Comparison of ENCODE assay signal across 10 cellular contexts in genomic region chr15:71237456-71238188, GRCh38.
A peak's percentile ranks its signal among the peaks of the same experiment; 100 is the strongest.
DNase-seq lines count a peak whose midpoint lies in the region; ATAC-seq and TF ChIP-seq lines count a peak whose summit lies in the region.
"Had no signal": no experiment of that assay in that cellular context is flagged by ENCODE, and none has a peak within 500 bp of the region (broad histone marks: within the 10 kb centered on the region; RNA-seq: fewer than 3 reads in every experiment).

No MANE protein-coding gene starts in this region.

- H3K23ac ChIP-seq in neuronal stem cell (ENCODE audit: low read depth, low read length, poor library complexity) = no peak overlapping the region

- no peaks in the 10 kb centered on the region for H3K36me3 Mint-ChIP-seq in activated T-cell treated with anti-CD3 and anti-CD28 coated beads, Interleukin-2, amount 50 U/mL, for 72 hours (ENCODE audit: insufficient read depth in 2 of 2)

- no peaks in the 10 kb centered on the region for H3K9me3 ChIP-seq in neuronal stem cell (replicated peaks in 1 of 2; ENCODE audit: control insufficient read depth in 2 of 2, insufficient read depth in 1 of 2, low read depth in 1 of 2, low read length in 2 of 2)
- H3K9me3 ChIP-seq: vagina had no signal

- no peak overlapping the region for H3K4ac ChIP-seq in neuronal stem cell (ENCODE audit: low read length)

- H3K36me3 ChIP-seq in neuronal stem cell (replicated peaks in 1 of 2; ENCODE audit: control insufficient read depth in 2 of 2, insufficient read depth in 2 of 2, low read length in 2 of 2) = no peaks in the 10 kb centered on the region
- H3K36me3 ChIP-seq: vagina had no signal

- peaks cover 17% of the 10 kb centered on the region for H3K27me3 Mint-ChIP-seq in activated T-cell treated with anti-CD3 and anti-CD28 coated beads, Interleukin-2, amount 50 U/mL, for 72 hours (ENCODE audit: low read depth)

- no peak overlapping the region for H3K18ac ChIP-seq in neuronal stem cell (ENCODE audit: low read length)

- DNase-seq in HCEC 1CT (peak; percentile 97), Right ventricle myocardium inferior (ENCODE audit: missing footprints) (peak; percentile 89), skeletal muscle cell (ENCODE audit: low read depth) (peak; percentile 95), neuronal stem cell (ENCODE audit: low spot score) (no peak)
- no peak for DNase-seq in activated T-cell treated with anti-CD3 and anti-CD28 coated beads, Interleukin-2, amount 50 U/mL, for 72 hours
- DNase-seq: activated T-cell treated with anti-CD3 and anti-CD28 coated beads, Interleukin-2, amount 50 U/mL, for 24 hours had no signal

- H3K4me1 Mint-ChIP-seq in activated T-cell treated with anti-CD3 and anti-CD28 coated beads, Interleukin-2, amount 50 U/mL, for 72 hours (ENCODE audit: low read depth) = no peaks in the 10 kb centered on the region

- no peaks in the 10 kb centered on the region for H3K79me1 ChIP-seq in neuronal stem cell (ENCODE audit: low read depth, low read length)

- peaks cover 0 to 3% of the 10 kb centered on the region in 2 donors for H3K4me1 ChIP-seq in neuronal stem cell (ENCODE audit: control insufficient read depth in 2 of 2, insufficient read depth in 1 of 2, low read depth in 1 of 2, low read length in 2 of 2)
- H3K4me1 ChIP-seq: vagina had no signal

- no peak overlapping the region for H4K8ac ChIP-seq in neuronal stem cell (ENCODE audit: low read depth, low read length)

- H2BK15ac ChIP-seq in neuronal stem cell (ENCODE audit: low read length) = no peak overlapping the region

- no peak overlapping the region for H2BK12ac ChIP-seq in neuronal stem cell (ENCODE audit: low read length)

- no peak overlapping the region for H3K14ac ChIP-seq in neuronal stem cell (ENCODE audit: low read length)

- H4K91ac ChIP-seq in neuronal stem cell (ENCODE audit: low read depth, low read length, poor library complexity) = no peak overlapping the region

- ATAC-seq in SK-N-SH treated with all-trans-retinoic acid at 6 μM for 48 hours (peak; percentile 91), Right ventricle myocardium inferior (peak; percentile 92), GM21515 (IDR thresholded peaks at IDR 0.05; ENCODE audit: unreplicated experiment) (no peak), GM19467 (IDR thresholded peaks at IDR 0.05; ENCODE audit: unreplicated experiment) (no peak)
- ATAC-seq in activated T-cell treated with anti-CD3 and anti-CD28 coated beads, Interleukin-2, amount 50 U/mL, for 72 hours (replicated peaks in 1 of 2) = no peak

- no peaks in the 10 kb centered on the region for H3K9me3 Mint-ChIP-seq in activated T-cell treated with anti-CD3 and anti-CD28 coated beads, Interleukin-2, amount 50 U/mL, for 72 hours
- H3K9me3 Mint-ChIP-seq: activated T-cell treated with anti-CD3 and anti-CD28 coated beads, Interleukin-2, amount 50 U/mL, for 24 hours had no signal

- no peak overlapping the region for H3K27ac ChIP-seq in neuronal stem cell (replicated peaks; ENCODE audit: low read length)
- H3K27ac ChIP-seq: vagina had no signal

- intact Hi-C loops in Right ventricle myocardium inferior (cut with DNase I) = loop anchor here (5.0 to 10.0 kb wide), 2 partner anchors 120 to 197 kb away; partner anchors contain the start of gene THSD4

- H2AK5ac ChIP-seq in neuronal stem cell (ENCODE audit: low read depth, low read length) = no peak overlapping the region

- no peak overlapping the region for H3K4me3 ChIP-seq in skeletal muscle cell (ENCODE audit: low read depth, low read length)
- H3K4me3 ChIP-seq in neuronal stem cell (ENCODE audit: low read length in 2 of 2) = no peak overlapping the region
- H3K4me3 ChIP-seq: vagina had no signal

- H2BK5ac ChIP-seq in neuronal stem cell (ENCODE audit: low read length) = no peak overlapping the region

- no peak overlapping the region for H2BK120ac ChIP-seq in neuronal stem cell (ENCODE audit: low read depth, low read length)

- H3K9ac ChIP-seq in neuronal stem cell (ENCODE audit: low read depth, low read length, poor library complexity) = no peak overlapping the region

- H3K27ac Mint-ChIP-seq in activated T-cell treated with anti-CD3 and anti-CD28 coated beads, Interleukin-2, amount 50 U/mL, for 72 hours = no peak overlapping the region
- H3K27ac Mint-ChIP-seq: activated T-cell treated with anti-CD3 and anti-CD28 coated beads, Interleukin-2, amount 50 U/mL, for 24 hours had no signal

- H3K4me3 Mint-ChIP-seq in activated T-cell treated with anti-CD3 and anti-CD28 coated beads, Interleukin-2, amount 50 U/mL, for 72 hours = no peak overlapping the region
- H3K4me3 Mint-ChIP-seq: activated T-cell treated with anti-CD3 and anti-CD28 coated beads, Interleukin-2, amount 50 U/mL, for 24 hours had no signal

- H3K27me3 ChIP-seq in neuronal stem cell (ENCODE audit: control insufficient read depth in 3 of 3, insufficient read depth in 3 of 3, low read depth in 1 of 3, low read length in 3 of 3) = no peaks in the 10 kb centered on the region
- H3K27me3 ChIP-seq: vagina had no signal

- no CpG with 5 or more reads among the region's 11 CpGs for WGBS in neuronal stem cell (ENCODE audit: extremely low coverage in 2 of 2, insufficient read length in 2 of 2, insufficient replicate concordance in 1 of 2), 2 donors

- no peak overlapping the region for H3K4me2 ChIP-seq in neuronal stem cell (ENCODE audit: insufficient read depth, low read length, poor library complexity, severe bottlenecking)

- no peak overlapping the region for H2AFZ ChIP-seq in neuronal stem cell (ENCODE audit: low read length)

TF ChIP-seq in SK-N-SH treated with all-trans-retinoic acid at 6 μM for 48 hours, 23 proteins besides CTCF, POLR2A, EP300 and RAD21:
- TF ChIP-seq ISL1 (CRISPR knock-in tag; IDR thresholded peaks at IDR 0.05) (no peak), CSDC2 (CRISPR knock-in tag; IDR thresholded peaks at IDR 0.05) (no peak), TOX (CRISPR knock-in tag; IDR thresholded peaks at IDR 0.05; ENCODE audit: borderline replicate concordance) (peak; percentile 32; the same call in 1 of the 2 replicates), TCF4 (CRISPR knock-in tag; IDR thresholded peaks at IDR 0.05; ENCODE audit: borderline replicate concordance) (no peak)

Comparison
In these comparisons a context has a peak if more than half of its experiments do, and no peak if none do; other contexts are left out.
1. DNase-seq: peak in HCEC 1CT (single experiment), Right ventricle myocardium inferior (single experiment) and skeletal muscle cell (single experiment); none in activated T-cell treated with anti-CD3 and anti-CD28 coated beads, Interleukin-2, amount 50 U/mL, for 72 hours (0 of 2) and neuronal stem cell (single experiment).
2. ATAC-seq: peak in SK-N-SH treated with all-trans-retinoic acid at 6 μM for 48 hours (single experiment) and Right ventricle myocardium inferior (single experiment); none in activated T-cell treated with anti-CD3 and anti-CD28 coated beads, Interleukin-2, amount 50 U/mL, for 72 hours (0 of 2), GM21515 (single experiment) and GM19467 (single experiment).